In genomic region chr6:168778201-168778600, GRCh38 we compare ENCODE assay signal across 27 cellular contexts.
A peak's percentile ranks its signal among the peaks of the same experiment; 100 is the strongest.
DNase-seq lines count a peak whose midpoint lies in the region; ATAC-seq and TF ChIP-seq lines count a peak whose summit lies in the region.
"Had no signal": no experiment of that assay in that cellular context is flagged by ENCODE, and none has a peak within 500 bp of the region (broad histone marks: within the 10 kb centered on the region; RNA-seq: fewer than 3 reads in every experiment).

No MANE protein-coding gene starts in this region.

- no peak for TF ChIP-seq POLR2A in adrenal gland (IDR thresholded peaks at IDR 0.05)
- TF ChIP-seq POLR2A in vagina (IDR thresholded peaks at IDR 0.05) = no peak

- intact Hi-C loops in adrenal gland (cut with DNase I) (no loop called here), left ventricle myocardium inferior (cut with micrococcal nuclease) (no loop called here), tibial artery (cut with DNase I; ENCODE audit: low total_unique reads) (no loop called here), vagina (cut with DNase I) (no loop called here)
- intact Hi-C loops in activated CD4-positive, alpha-beta T cell treated with anti-CD3 and anti-CD28 coated beads for 36 hours (cut with DNase I, micrococcal nuclease) = no loop called here

- no peaks in the 10 kb centered on the region for H3K36me3 Mint-ChIP-seq in activated CD4-positive, alpha-beta T cell treated with anti-CD3 and anti-CD28 coated beads for 36 hours (ENCODE audit: low read depth)
- H3K36me3 Mint-ChIP-seq: activated naive CD4-positive, alpha-beta T cell treated with anti-CD3 and anti-CD28 coated beads, Interleukin-2, amount 50 U/mL, for 24 hours; CD14-positive monocyte had no signal

- POLR2A ChIA-PET in activated CD4-positive, alpha-beta T cell treated with anti-CD3 and anti-CD28 coated beads for 36 hours (lab: Charles Lee) = no interaction called here

- DNase-seq in adrenal gland (peak in 6 of 7 donors; percentile 18 to 66 (median 38)), left ventricle myocardium inferior (peak; percentile 54), omental fat pad (ENCODE audit: low spot score) (no peak), tibial artery (peak; percentile 49 to 84), vagina (ENCODE audit: extremely low spot score in 2 of 2) (no peak)
- no peak for DNase-seq in activated naive CD4-positive, alpha-beta T cell (lab: John Stamatoyannopoulos, UW)
- DNase-seq in activated CD4-positive, alpha-beta T cell treated with anti-CD3 and anti-CD28 coated beads for 36 hours = no peak
- DNase-seq: activated CD4-positive, alpha-beta T cell treated with anti-CD3 and anti-CD28 coated beads for 48 hours; activated T-cell treated with anti-CD3 and anti-CD28 coated beads, Interleukin-2, amount 50 U/mL, for 72 hours; cerebellar nuclear complex; EL; foreskin keratinocyte; H9; midbrain; NCI-H1105; NCI-H2029 treated with DMSO at 0.1 percent for 48 hours; NCI-H345; NCI-H82; nephron progenitor cell; stimulated activated naive CD4-positive, alpha-beta T cell; trophoblast cell had no signal

- H3K36me3 ChIP-seq in adrenal gland (replicated peaks in 1 of 2) (no peaks in the 10 kb centered on the region), left ventricle myocardium inferior (no peaks in the 10 kb centered on the region), tibial artery (no peaks in the 10 kb centered on the region), vagina (no peaks in the 10 kb centered on the region)
- H3K36me3 ChIP-seq: prostate gland had no signal

- no peak overlapping the region for H3K27ac ChIP-seq in adrenal gland
- no peak overlapping the region for H3K27ac ChIP-seq in left ventricle myocardium inferior (replicated peaks)
- peak overlapping the region in 1 of 2 donors; percentile 28 for H3K27ac ChIP-seq in tibial artery
- no peak overlapping the region for H3K27ac ChIP-seq in vagina
- H3K27ac ChIP-seq: epithelial cell of prostate, foreskin keratinocyte, prostate gland had no signal

- no peaks in the 10 kb centered on the region for H3K4me1 Mint-ChIP-seq in activated CD4-positive, alpha-beta T cell treated with anti-CD3 and anti-CD28 coated beads for 36 hours
- H3K4me1 Mint-ChIP-seq: activated naive CD4-positive, alpha-beta T cell treated with anti-CD3 and anti-CD28 coated beads, Interleukin-2, amount 50 U/mL, for 24 hours; CD14-positive monocyte; H9; IgD-negative memory B cell had no signal

- H3K9me3 Mint-ChIP-seq in activated CD4-positive, alpha-beta T cell treated with anti-CD3 and anti-CD28 coated beads for 36 hours (ENCODE audit: low read depth) = peaks cover 17% of the 10 kb centered on the region

- ATAC-seq in omental fat pad (ENCODE audit: low FRiP score) = peak; percentile 75
- no peak for ATAC-seq in activated CD4-positive, alpha-beta T cell treated with anti-CD3 and anti-CD28 coated beads for 36 hours
- ATAC-seq: activated T-cell treated with anti-CD3 and anti-CD28 coated beads, Interleukin-2, amount 50 U/mL, for 72 hours; foreskin keratinocyte had no signal

- TF ChIP-seq CTCF in adrenal gland (IDR thresholded peaks at IDR 0.05) (no peak), left ventricle myocardium inferior (IDR thresholded peaks at IDR 0.05; ENCODE audit: borderline replicate concordance) (no peak), omental fat pad (IDR thresholded peaks at IDR 0.05) (no peak), tibial artery (IDR thresholded peaks at IDR 0.05) (no peak), vagina (IDR thresholded peaks at IDR 0.05) (no peak)

- peaks cover 9% of the 10 kb centered on the region for H3K27me3 Mint-ChIP-seq in activated CD4-positive, alpha-beta T cell treated with anti-CD3 and anti-CD28 coated beads for 36 hours
- H3K27me3 Mint-ChIP-seq: IgD-negative memory B cell had no signal

- H3K4me3 ChIP-seq in adrenal gland (no peak overlapping the region), left ventricle myocardium inferior (no peak overlapping the region), tibial artery (no peak overlapping the region), vagina (no peak overlapping the region)
- H3K4me3 ChIP-seq: prostate gland, smooth muscle cell had no signal

- CTCF ChIA-PET in activated CD4-positive, alpha-beta T cell treated with anti-CD3 and anti-CD28 coated beads for 36 hours (lab: Charles Lee) = no interaction called here

- no peak overlapping the region for H3K27ac Mint-ChIP-seq in activated CD4-positive, alpha-beta T cell treated with anti-CD3 and anti-CD28 coated beads for 36 hours
- H3K27ac Mint-ChIP-seq: activated naive CD4-positive, alpha-beta T cell treated with anti-CD3 and anti-CD28 coated beads, Interleukin-2, amount 50 U/mL, for 24 hours; activated T-cell treated with anti-CD3 and anti-CD28 coated beads, Interleukin-2, amount 50 U/mL, for 72 hours; CD14-positive monocyte; IgD-negative memory B cell had no signal

- H3K9me3 ChIP-seq in adrenal gland (replicated peaks in 1 of 3) (no peaks in the 10 kb centered on the region), left ventricle myocardium inferior (replicated peaks) (peaks cover 38% of the 10 kb centered on the region), tibial artery (peaks cover 0 to 24% (median 6%) of the 10 kb centered on the region in 3 donors), vagina (no peaks in the 10 kb centered on the region)
- H3K9me3 ChIP-seq: prostate gland had no signal

- no peaks in the 10 kb centered on the region for H3K4me1 ChIP-seq in adrenal gland (replicated peaks in 1 of 2)
- peaks cover 7% of the 10 kb centered on the region for H3K4me1 ChIP-seq in left ventricle myocardium inferior
- peaks cover 0 to 41% (median 3%) of the 10 kb centered on the region in 4 donors for H3K4me1 ChIP-seq in tibial artery
- no peaks in the 10 kb centered on the region for H3K4me1 ChIP-seq in vagina
- H3K4me1 ChIP-seq: foreskin keratinocyte, prostate gland had no signal

- WGBS in adrenal gland, 4 donors = 47 to 55% (median 52%) methylated on average over 7 of the region's 7 CpGs

- H3K4me3 Mint-ChIP-seq in activated CD4-positive, alpha-beta T cell treated with anti-CD3 and anti-CD28 coated beads for 36 hours = no peak overlapping the region
- H3K4me3 Mint-ChIP-seq: activated naive CD4-positive, alpha-beta T cell treated with anti-CD3 and anti-CD28 coated beads, Interleukin-2, amount 50 U/mL, for 24 hours; activated T-cell treated with anti-CD3 and anti-CD28 coated beads, Interleukin-2, amount 50 U/mL, for 72 hours; CD14-positive monocyte; H9; IgD-negative memory B cell; nephron progenitor cell had no signal

- H3K27me3 ChIP-seq in adrenal gland = no peaks in the 10 kb centered on the region
- H3K27me3 ChIP-seq in left ventricle myocardium inferior (ENCODE audit: low read depth) = peaks cover 24% of the 10 kb centered on the region
- H3K27me3 ChIP-seq in tibial artery = no peaks in the 10 kb centered on the region
- H3K27me3 ChIP-seq in vagina = no peaks in the 10 kb centered on the region
- H3K27me3 ChIP-seq: foreskin keratinocyte had no signal

Comparison
In these comparisons a context has a peak if more than half of its experiments do, and no peak if none do; other contexts are left out.
1. DNase-seq: peak in adrenal gland (6 of 7), left ventricle myocardium inferior (single experiment) and tibial artery (2 of 2); none in omental fat pad (single experiment), vagina (0 of 2), activated naive CD4-positive, alpha-beta T cell (0 of 4) and activated CD4-positive, alpha-beta T cell treated with anti-CD3 and anti-CD28 coated beads for 36 hours (single experiment).